31 cellular contexts compared by ENCODE assay signal in genomic region chr5:131751551-131751950, GRCh38.
"Had no signal": no experiment of that assay in that cellular context is flagged by ENCODE, and none has a peak within 500 bp of the region (broad histone marks: within the 10 kb centered on the region; RNA-seq: fewer than 3 reads in every experiment).

No MANE protein-coding gene starts in this region.

- H3K27me3 Mint-ChIP-seq: activated CD4-positive, alpha-beta memory T cell treated with anti-CD3 and anti-CD28 coated beads, Interleukin-2, amount 10 ng/mL, durations not matched to agents 7 days and 5 days; activated naive CD8-positive, alpha-beta T cell treated with anti-CD3 and anti-CD28 coated beads, Interleukin-2, amount 50 U/mL, for 24 hours; T-cell had no signal

- H3K9me3 Mint-ChIP-seq: activated T-helper 1 cell treated with anti-CD3 and anti-CD28 coated beads, Interleukin-12 subunit alpha, Interleukin-12 subunit beta, Interleukin-2, Interleukin-4 antibody, amounts not matched to agents 30 ng/mL and 10 ng/mL and 1 ng/mL, durations not matched to agents 14 hours and 24 hours and 36 hours; T-cell had no signal

- H3K4me1 ChIP-seq: breast epithelium had no signal

- ATAC-seq: activated naive CD4-positive, alpha-beta T cell treated with anti-CD3 and anti-CD28 coated beads, Interleukin-2, amount 50 U/mL, for 72 hours; activated naive CD8-positive, alpha-beta T cell treated with anti-CD3 and anti-CD28 coated beads, Interleukin-2, amount 50 U/mL, for 24 hours; Right ventricle myocardium inferior; T-cell had no signal

- H3K9me3 ChIP-seq: breast epithelium had no signal

- DNase-seq: activated CD4-positive, alpha-beta memory T cell treated with anti-CD3 and anti-CD28 coated beads, Interleukin-2, amount 10 ng/mL, durations not matched to agents 7 days and 5 days; activated CD4-positive, alpha-beta T cell treated with anti-CD3 and anti-CD28 coated beads, Interleukin-2, amount 50 U/mL, for 1 hour; activated CD4-positive, CD25-positive, alpha-beta regulatory T cell; activated CD8-positive, alpha-beta memory T cell treated with anti-CD3 and anti-CD28 coated beads, Interleukin-2, amount 50 U/mL, for 4 hours; activated effector memory CD4-positive, alpha-beta T cell treated with Interleukin-2 at 50 U/mL for 16 hours; activated naive CD4-positive, alpha-beta T cell; activated naive CD8-positive, alpha-beta T cell treated with anti-CD3 and anti-CD28 coated beads, Interleukin-2, amount 50 U/mL, for 24 hours; amygdala; caudate nucleus; MG63; MV-4-11; NCI-H1092 treated with DMSO at 0.1 percent for 48 hours; NCI-H1417 treated with DMSO at 0.1 percent for 48 hours; NCI-H1694; NCI-H2029; NCI-H2107; NCI-H2171 treated with DMSO at 0.1 percent for 48 hours; NCI-H345; NCI-H510A; NCI-H526 treated with DMSO at 0.1 percent for 48 hours; NCI-H82; RPMI8226; T-cell had no signal

- H3K9ac ChIP-seq: KMS-11 had no signal

- H3K4me3 Mint-ChIP-seq: activated CD4-positive, alpha-beta memory T cell treated with anti-CD3 and anti-CD28 coated beads, Interleukin-2, amount 10 ng/mL, durations not matched to agents 7 days and 5 days; activated naive CD8-positive, alpha-beta T cell treated with anti-CD3 and anti-CD28 coated beads, Interleukin-2, amount 50 U/mL, for 24 hours; activated T-helper 1 cell treated with anti-CD3 and anti-CD28 coated beads, Interleukin-12 subunit alpha, Interleukin-12 subunit beta, Interleukin-2, Interleukin-4 antibody, amounts not matched to agents 30 ng/mL and 10 ng/mL and 1 ng/mL, durations not matched to agents 14 hours and 24 hours and 36 hours; T-cell had no signal

- H3K27ac Mint-ChIP-seq: activated CD4-positive, alpha-beta memory T cell treated with anti-CD3 and anti-CD28 coated beads, Interleukin-2, amount 10 ng/mL, durations not matched to agents 7 days and 5 days; activated naive CD4-positive, alpha-beta T cell treated with anti-CD3 and anti-CD28 coated beads, Interleukin-2, amount 50 U/mL, for 72 hours; activated naive CD8-positive, alpha-beta T cell treated with anti-CD3 and anti-CD28 coated beads, Interleukin-2, amount 50 U/mL, for 24 hours; activated T-helper 1 cell treated with anti-CD3 and anti-CD28 coated beads, Interleukin-12 subunit alpha, Interleukin-12 subunit beta, Interleukin-2, Interleukin-4 antibody, amounts not matched to agents 30 ng/mL and 10 ng/mL and 1 ng/mL, durations not matched to agents 14 hours and 24 hours and 36 hours; T-cell had no signal

- H3K4me2 ChIP-seq: KMS-11 had no signal

- FAIRE-seq: astrocyte had no signal

- H3K27me3 ChIP-seq: breast epithelium, MG63 had no signal

- H3K27ac ChIP-seq: breast epithelium, KMS-11, SK-N-MC, VCaP had no signal

- H3K4me3 ChIP-seq: breast epithelium, MG63, SK-N-MC had no signal

- H3K36me3 ChIP-seq: breast epithelium had no signal
